14 cellular contexts compared by ENCODE assay signal in the genomic region with DNA sequence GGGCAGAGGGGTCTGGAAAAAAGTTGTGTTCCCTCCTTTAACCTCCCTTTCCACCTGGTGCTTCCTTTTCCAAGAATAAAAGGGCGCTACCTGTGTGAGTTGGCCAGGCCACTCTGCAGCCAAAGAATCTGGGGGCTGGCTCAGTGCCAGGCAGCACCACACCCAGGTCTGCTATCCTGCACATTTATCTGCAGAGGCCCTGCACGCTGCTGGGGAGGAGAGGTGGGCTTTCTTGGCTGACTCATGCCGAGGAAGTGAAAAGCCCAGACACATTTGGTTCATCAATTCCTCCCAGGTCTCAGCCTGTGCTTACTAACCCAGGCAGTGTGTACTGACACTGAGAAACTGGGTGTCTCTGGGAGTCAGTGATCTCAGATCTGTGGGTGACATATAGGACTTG.
DNase-seq lines count a peak whose midpoint lies in the region; FAIRE-seq and TF ChIP-seq lines count a peak whose summit lies in the region.
"Had no signal": no experiment of that assay in that cellular context is flagged by ENCODE, and none has a peak within 500 bp of the region (broad histone marks: within the 10 kb centered on the region; RNA-seq: fewer than 3 reads in every experiment).

No MANE protein-coding gene starts in this region.

- no peak overlapping the region for H3K4me3 ChIP-seq in fibroblast of villous mesenchyme (ENCODE audit: low read depth, low read length)
- H3K4me3 ChIP-seq in smooth muscle cell = no peak overlapping the region
- H3K4me3 ChIP-seq: cardiac muscle cell, MG63, sigmoid colon had no signal

- peak overlapping the region; percentile 52 for H3K4me2 ChIP-seq in smooth muscle cell

- peaks cover 41% of the 10 kb centered on the region for H3K4me1 ChIP-seq in smooth muscle cell (ENCODE audit: low read depth)

- peak overlapping the region; percentile 97 for H3K27ac ChIP-seq in smooth muscle cell (ENCODE audit: low read depth)
- H3K27ac ChIP-seq: cardiac muscle cell had no signal

- H3F3A ChIP-seq in smooth muscle cell (ENCODE audit: low read depth) = peaks cover 30% of the 10 kb centered on the region

- peak overlapping the region; percentile 28 for H3K9ac ChIP-seq in smooth muscle cell (ENCODE audit: low read depth)

- no peak for FAIRE-seq in GM12892 (lab: Jason Lieb, UNC)

- no peak for TF ChIP-seq CTCF in fibroblast of villous mesenchyme (IDR thresholded peaks at IDR 0.05; ENCODE audit: insufficient read depth, low read depth, low read length)
- TF ChIP-seq CTCF in smooth muscle cell (IDR thresholded peaks at IDR 0.05; ENCODE audit: borderline replicate concordance, insufficient read depth, poor library complexity, severe bottlenecking) = no peak
- no peak for TF ChIP-seq CTCF in GM13976 (IDR thresholded peaks at IDR 0.05; ENCODE audit: borderline replicate concordance, control extremely low read depth, extremely low read depth, insufficient read depth, missing control alignments)

- WGBS in smooth muscle cell (ENCODE audit: low lambda C conversion rate) = 27% methylated on average over 3 of the region's 3 CpGs

- no peaks in the 10 kb centered on the region for H3K27me3 ChIP-seq in smooth muscle cell (ENCODE audit: low read depth)
- H3K27me3 ChIP-seq: cardiac muscle cell, MG63, sigmoid colon had no signal

- no peaks in the 10 kb centered on the region for H4K20me1 ChIP-seq in smooth muscle cell (ENCODE audit: low read depth)

- TF ChIP-seq POLR2A in GM12892 (IDR thresholded peaks at IDR 0.05; ENCODE audit: low read depth, low read length) = no peak

- peak; percentile 21 for DNase-seq in NCI-H510A (lab: John Stamatoyannopoulos, UW)
- DNase-seq in NCI-H510A treated with DMSO at 0.1 percent for 48 hours (lab: John Stamatoyannopoulos, UW) = no peak
- peak; percentile 74 for DNase-seq in RPMI7951 (ENCODE audit: low read depth)
- peak; percentile 48 for DNase-seq in fibroblast of villous mesenchyme (ENCODE audit: low read depth)
- no peak for DNase-seq in smooth muscle cell (lab: John Stamatoyannopoulos, UW; ENCODE audit: unreplicated experiment)
- DNase-seq in GM13976 (ENCODE audit: low spot score) = no peak
- DNase-seq in NCI-H524 treated with DMSO at 0.1 percent for 48 hours (lab: John Stamatoyannopoulos, UW) = no peak
- no peak for DNase-seq in GM12892 (ENCODE audit: insufficient read length)
- DNase-seq: activated T-cell treated with anti-CD3 and anti-CD28 coated beads, Interleukin-2, amount 50 U/mL, for 1 hour; DMS79 treated with DMSO at 0.1 percent for 48 hours; foreskin melanocyte; MG63; sigmoid colon had no signal

- H3K36me3 ChIP-seq in smooth muscle cell (ENCODE audit: low read depth) = no peaks in the 10 kb centered on the region
- H3K36me3 ChIP-seq: cardiac muscle cell, MG63, sigmoid colon had no signal

- no peak overlapping the region for H2AFZ ChIP-seq in smooth muscle cell (ENCODE audit: low read depth)

- H3K9me3 ChIP-seq in smooth muscle cell (replicated peaks; ENCODE audit: low read depth) = no peaks in the 10 kb centered on the region
- H3K9me3 ChIP-seq: sigmoid colon had no signal

- no peaks in the 10 kb centered on the region for H3K79me2 ChIP-seq in smooth muscle cell (ENCODE audit: low read depth)

- in situ Hi-C loops in GM13976 (cut with MboI; ENCODE audit: low sequenced_read_pairs, unreplicated experiment) = no loop called here

Comparison
In these comparisons a context has a peak if more than half of its experiments do, and no peak if none do; other contexts are left out.
1. DNase-seq: peak in NCI-H510A (single experiment), RPMI7951 (single experiment) and fibroblast of villous mesenchyme (single experiment); none in NCI-H510A treated with DMSO at 0.1 percent for 48 hours (single experiment), smooth muscle cell (single experiment), GM13976 (single experiment), NCI-H524 treated with DMSO at 0.1 percent for 48 hours (single experiment) and GM12892 (single experiment).